Comparison of ENCODE assay signal across 8 cellular contexts in genomic region chr18:48023334-48024008, GRCh38.
DNase-seq lines count a peak whose midpoint lies in the region; ATAC-seq, FAIRE-seq and TF ChIP-seq lines count a peak whose summit lies in the region.

No MANE protein-coding gene starts in this region.

- FAIRE-seq in D721Med (lab: Jason Lieb, UNC) = peak; percentile 16

- ATAC-seq in GM18873 (IDR thresholded peaks at IDR 0.05; ENCODE audit: low FRiP score, unreplicated experiment) (no peak), GM21576 (IDR thresholded peaks at IDR 0.05; ENCODE audit: unreplicated experiment) (no peak)

- DNase-seq in D721Med (ENCODE audit: insufficient read length, low spot score) (peak; percentile 77), HS-27A (ENCODE audit: low read depth) (peak; percentile 61), NCI-H82 treated with DMSO at 0.1 percent for 48 hours (lab: John Stamatoyannopoulos, UW; ENCODE audit: unreplicated experiment) (peak; percentile 4), cardiac fibroblast (ENCODE audit: low read depth in 2 of 2) (peak; percentile 83 to 85), lung microvascular endothelial cell (ENCODE audit: low read depth in 2 of 2) (peak; percentile 86 to 88)
- DNase-seq in central memory CD4-positive, alpha-beta T cell = no peak

- H3K4me3 ChIP-seq in cardiac fibroblast (replicated peaks in 1 of 2; ENCODE audit: low read depth in 2 of 2, low read length in 2 of 2) = no peak overlapping the region

- TF ChIP-seq CTCF in D721Med (IDR thresholded peaks at IDR 0.05; ENCODE audit: insufficient read depth, missing control alignments) = peak; percentile 43
- peak; percentile 52 for TF ChIP-seq CTCF in cardiac fibroblast (IDR thresholded peaks at IDR 0.05; ENCODE audit: low read depth, low read length)
